In the genomic region with DNA sequence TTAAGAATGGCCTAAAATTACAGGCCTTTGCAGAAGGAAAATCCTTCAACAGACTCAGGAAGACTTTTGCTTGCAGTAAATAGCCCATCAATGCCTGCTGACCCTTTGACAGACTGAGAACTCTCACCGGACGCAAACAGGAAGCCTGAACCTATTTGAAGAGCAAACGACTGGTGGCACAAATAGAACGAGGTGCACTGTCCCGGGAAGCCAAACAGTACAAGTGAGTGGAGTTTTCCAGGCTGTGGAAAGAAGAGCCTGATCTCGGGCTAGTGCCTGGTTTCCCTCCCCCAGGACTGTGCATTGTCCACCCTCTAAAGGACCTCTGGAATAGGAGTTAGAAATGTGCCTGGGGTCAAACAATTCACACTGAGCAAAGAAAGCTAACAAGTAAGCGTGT, we compare ENCODE assay signal across 3 cellular contexts.
TF ChIP-seq lines count a peak whose summit lies in the region.

No MANE protein-coding gene starts in this region.

TF ChIP-seq in GM23338, 12 proteins besides CTCF, POLR2A, EP300 and RAD21 (continued from another document and continues in another):
- TF ChIP-seq, protein P1, sequence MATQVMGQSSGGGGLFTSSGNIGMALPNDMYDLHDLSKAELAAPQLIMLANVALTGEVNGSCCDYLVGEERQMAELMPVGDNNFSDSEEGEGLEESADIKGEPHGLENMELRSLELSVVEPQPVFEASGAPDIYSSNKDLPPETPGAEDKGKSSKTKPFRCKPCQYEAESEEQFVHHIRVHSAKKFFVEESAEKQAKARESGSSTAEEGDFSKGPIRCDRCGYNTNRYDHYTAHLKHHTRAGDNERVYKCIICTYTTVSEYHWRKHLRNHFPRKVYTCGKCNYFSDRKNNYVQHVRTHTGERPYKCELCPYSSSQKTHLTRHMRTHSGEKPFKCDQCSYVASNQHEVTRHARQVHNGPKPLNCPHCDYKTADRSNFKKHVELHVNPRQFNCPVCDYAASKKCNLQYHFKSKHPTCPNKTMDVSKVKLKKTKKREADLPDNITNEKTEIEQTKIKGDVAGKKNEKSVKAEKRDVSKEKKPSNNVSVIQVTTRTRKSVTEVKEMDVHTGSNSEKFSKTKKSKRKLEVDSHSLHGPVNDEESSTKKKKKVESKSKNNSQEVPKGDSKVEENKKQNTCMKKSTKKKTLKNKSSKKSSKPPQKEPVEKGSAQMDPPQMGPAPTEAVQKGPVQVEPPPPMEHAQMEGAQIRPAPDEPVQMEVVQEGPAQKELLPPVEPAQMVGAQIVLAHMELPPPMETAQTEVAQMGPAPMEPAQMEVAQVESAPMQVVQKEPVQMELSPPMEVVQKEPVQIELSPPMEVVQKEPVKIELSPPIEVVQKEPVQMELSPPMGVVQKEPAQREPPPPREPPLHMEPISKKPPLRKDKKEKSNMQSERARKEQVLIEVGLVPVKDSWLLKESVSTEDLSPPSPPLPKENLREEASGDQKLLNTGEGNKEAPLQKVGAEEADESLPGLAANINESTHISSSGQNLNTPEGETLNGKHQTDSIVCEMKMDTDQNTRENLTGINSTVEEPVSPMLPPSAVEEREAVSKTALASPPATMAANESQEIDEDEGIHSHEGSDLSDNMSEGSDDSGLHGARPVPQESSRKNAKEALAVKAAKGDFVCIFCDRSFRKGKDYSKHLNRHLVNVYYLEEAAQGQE (IDR thresholded peaks at IDR 0.05; ENCODE audit: unreplicated experiment) = no peak
- TF ChIP-seq STAT1 (IDR thresholded peaks at IDR 0.05; ENCODE audit: unreplicated experiment) (no peak), JUNB (IDR thresholded peaks at IDR 0.05; ENCODE audit: unreplicated experiment) (no peak)
- TF ChIP-seq, protein P2, sequence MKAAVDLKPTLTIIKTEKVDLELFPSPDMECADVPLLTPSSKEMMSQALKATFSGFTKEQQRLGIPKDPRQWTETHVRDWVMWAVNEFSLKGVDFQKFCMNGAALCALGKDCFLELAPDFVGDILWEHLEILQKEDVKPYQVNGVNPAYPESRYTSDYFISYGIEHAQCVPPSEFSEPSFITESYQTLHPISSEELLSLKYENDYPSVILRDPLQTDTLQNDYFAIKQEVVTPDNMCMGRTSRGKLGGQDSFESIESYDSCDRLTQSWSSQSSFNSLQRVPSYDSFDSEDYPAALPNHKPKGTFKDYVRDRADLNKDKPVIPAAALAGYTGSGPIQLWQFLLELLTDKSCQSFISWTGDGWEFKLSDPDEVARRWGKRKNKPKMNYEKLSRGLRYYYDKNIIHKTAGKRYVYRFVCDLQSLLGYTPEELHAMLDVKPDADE (IDR thresholded peaks at IDR 0.05) = no peak

TF ChIP-seq in WTC11, 78 proteins besides CTCF, POLR2A, EP300 and RAD21 (continued from another document):
- TF ChIP-seq, protein P3, sequence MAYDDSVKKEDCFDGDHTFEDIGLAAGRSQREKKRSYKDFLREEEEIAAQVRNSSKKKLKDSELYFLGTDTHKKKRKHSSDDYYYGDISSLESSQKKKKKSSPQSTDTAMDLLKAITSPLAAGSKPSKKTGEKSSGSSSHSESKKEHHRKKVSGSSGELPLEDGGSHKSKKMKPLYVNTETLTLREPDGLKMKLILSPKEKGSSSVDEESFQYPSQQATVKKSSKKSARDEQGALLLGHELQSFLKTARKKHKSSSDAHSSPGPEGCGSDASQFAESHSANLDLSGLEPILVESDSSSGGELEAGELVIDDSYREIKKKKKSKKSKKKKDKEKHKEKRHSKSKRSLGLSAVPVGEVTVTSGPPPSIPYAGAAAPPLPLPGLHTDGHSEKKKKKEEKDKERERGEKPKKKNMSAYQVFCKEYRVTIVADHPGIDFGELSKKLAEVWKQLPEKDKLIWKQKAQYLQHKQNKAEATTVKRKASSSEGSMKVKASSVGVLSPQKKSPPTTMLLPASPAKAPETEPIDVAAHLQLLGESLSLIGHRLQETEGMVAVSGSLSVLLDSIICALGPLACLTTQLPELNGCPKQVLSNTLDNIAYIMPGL (CRISPR knock-in tag; IDR thresholded peaks at IDR 0.05) = no peak
- TF ChIP-seq, protein P4, sequence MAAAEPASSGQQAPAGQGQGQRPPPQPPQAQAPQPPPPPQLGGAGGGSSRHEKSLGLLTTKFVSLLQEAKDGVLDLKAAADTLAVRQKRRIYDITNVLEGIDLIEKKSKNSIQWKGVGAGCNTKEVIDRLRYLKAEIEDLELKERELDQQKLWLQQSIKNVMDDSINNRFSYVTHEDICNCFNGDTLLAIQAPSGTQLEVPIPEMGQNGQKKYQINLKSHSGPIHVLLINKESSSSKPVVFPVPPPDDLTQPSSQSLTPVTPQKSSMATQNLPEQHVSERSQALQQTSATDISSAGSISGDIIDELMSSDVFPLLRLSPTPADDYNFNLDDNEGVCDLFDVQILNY (CRISPR knock-in tag; IDR thresholded peaks at IDR 0.05) = no peak

TF ChIP-seq in liver, 16 proteins besides CTCF, POLR2A, EP300 and RAD21 (continued from another document):
- TF ChIP-seq, protein P1 (IDR thresholded peaks at IDR 0.05) = peak; percentile 52
- TF ChIP-seq FOXA1 (IDR thresholded peaks at IDR 0.05) (no peak), FOXA2 (IDR thresholded peaks at IDR 0.05) (no peak), RXRA (IDR thresholded peaks at IDR 0.05) (peak; percentile 79 to 80), GABPA (IDR thresholded peaks at IDR 0.05 in 1 of 2, conservative IDR thresholded peaks at IDR 0.05 in 1 of 2) (peak in 1 of 2 donors; percentile 62), SP1 (IDR thresholded peaks at IDR 0.05) (peak; percentile 87), EGR1 (IDR thresholded peaks at IDR 0.05; ENCODE audit: low read depth in 2 of 2) (peak in 1 of 2 donors; percentile 59)
- TF ChIP-seq, protein P5, sequence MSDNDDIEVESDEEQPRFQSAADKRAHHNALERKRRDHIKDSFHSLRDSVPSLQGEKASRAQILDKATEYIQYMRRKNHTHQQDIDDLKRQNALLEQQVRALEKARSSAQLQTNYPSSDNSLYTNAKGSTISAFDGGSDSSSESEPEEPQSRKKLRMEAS (IDR thresholded peaks at IDR 0.05) = peak; percentile 76
